In the genomic region with DNA sequence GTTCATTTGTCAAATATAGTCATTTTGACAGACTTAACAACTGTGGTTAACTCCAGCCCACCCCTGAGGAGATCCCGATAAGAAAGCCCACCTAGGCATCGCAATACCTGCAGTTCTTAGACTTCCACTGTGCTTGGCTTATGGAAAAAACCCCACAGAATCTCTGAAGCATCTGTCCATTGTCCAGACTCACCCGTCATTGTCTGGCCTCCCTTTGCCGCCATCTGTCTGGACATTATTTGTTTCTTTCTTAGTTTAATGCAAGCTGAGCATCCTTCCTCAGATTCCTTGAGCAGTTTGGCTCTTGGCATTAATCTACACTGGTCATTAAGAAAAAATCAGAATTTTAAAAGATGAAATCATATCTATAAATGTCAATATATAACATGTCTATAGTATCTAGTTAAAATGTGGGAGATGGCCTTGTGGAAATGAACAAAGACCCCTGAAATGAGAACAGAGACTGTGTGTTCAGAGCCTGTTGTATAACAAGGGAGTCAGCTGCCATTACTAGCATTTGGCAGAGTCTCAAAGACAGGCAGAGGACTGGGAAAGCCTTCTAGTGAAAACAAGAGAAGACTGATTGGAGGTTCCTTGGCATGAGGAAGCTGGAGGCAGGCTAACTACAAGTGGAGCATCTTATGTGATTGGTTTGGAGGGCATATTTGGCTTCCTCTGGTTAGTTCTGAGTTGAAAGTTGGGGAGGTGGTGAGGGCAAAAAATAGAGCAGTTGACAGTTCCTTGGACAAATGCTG, we compare ENCODE assay signal across 22 cellular contexts.
DNase-seq lines count a peak whose midpoint lies in the region; ATAC-seq and TF ChIP-seq lines count a peak whose summit lies in the region.
"Had no signal": no experiment of that assay in that cellular context is flagged by ENCODE, and none has a peak within 500 bp of the region (broad histone marks: within the 10 kb centered on the region; RNA-seq: fewer than 3 reads in every experiment).

No MANE protein-coding gene starts in this region.

- in situ Hi-C loops in KBM-7 (cut with MboI; ENCODE audit: low pct_unique_long_range_greater_than_20kb, low sequenced_read_pairs), result no loop called here

- no peaks in the 10 kb centered on the region for H3K36me3 ChIP-seq in ascending aorta
- H3K36me3 ChIP-seq: BLaER1, MG63 had no signal

- TF ChIP-seq CTCF in ascending aorta (IDR thresholded peaks at IDR 0.05), result no peak

- peak; percentile 75 for DNase-seq in Ammon's horn (ENCODE audit: low spot score)
- peak; percentile 84 to 89 for DNase-seq in cerebellar nuclear complex (lab: John Stamatoyannopoulos, UW)
- DNase-seq in hippocampal formation (lab: John Stamatoyannopoulos, UW), result peak; percentile 32 to 61
- DNase-seq in occipital lobe (lab: John Stamatoyannopoulos, UW), result peak; percentile 15
- DNase-seq in DMS114 treated with DMSO at 0.1 percent for 48 hours (lab: John Stamatoyannopoulos, UW; ENCODE audit: unreplicated experiment), result no peak
- no peak for DNase-seq in KBM-7
- DNase-seq in ascending aorta (ENCODE audit: low spot score in 2 of 2), result no peak
- DNase-seq: CD4-positive, alpha-beta memory T cell; DMS53; GM23248; HCEC 1CT; Kasumi-1; MG63; NCI-H1048; NCI-H1436 treated with DMSO at 0.1 percent for 48 hours; NCI-H2081; NCI-H2171 treated with DMSO at 0.1 percent for 48 hours; NCI-H446 treated with DMSO at 0.1 percent for 48 hours; NCI-H774; SHP77 had no signal

- H3K27me3 ChIP-seq in ascending aorta, result no peaks in the 10 kb centered on the region
- H3K27me3 ChIP-seq: BLaER1 had no signal

- H3K4me1 ChIP-seq in ascending aorta, result peaks cover 0 to 3% of the 10 kb centered on the region in 2 donors
- H3K4me1 ChIP-seq: BLaER1 had no signal

- intact Hi-C loops in ascending aorta (cut with DNase I), result no loop called here

- no peak for ATAC-seq in HG03342 (IDR thresholded peaks at IDR 0.05; ENCODE audit: unreplicated experiment)

- no peak overlapping the region for H3K27ac ChIP-seq in ascending aorta
- H3K27ac ChIP-seq: BLaER1, GM23248 had no signal

- no peak overlapping the region for H3K4me3 ChIP-seq in ascending aorta
- H3K4me3 ChIP-seq: BLaER1, GM23248, MG63 had no signal

- no peaks in the 10 kb centered on the region for H3K9me3 ChIP-seq in ascending aorta
- H3K9me3 ChIP-seq: BLaER1, MG63 had no signal

Comparison
In these comparisons a context has a peak if more than half of its experiments do, and no peak if none do; other contexts are left out.
1. DNase-seq: peak in Ammon's horn (single experiment), cerebellar nuclear complex (2 of 2), hippocampal formation (2 of 2) and occipital lobe (single experiment); none in DMS114 treated with DMSO at 0.1 percent for 48 hours (single experiment), KBM-7 (single experiment) and ascending aorta (0 of 2).